ENCODE assay signal across 27 cellular contexts in the genomic region with DNA sequence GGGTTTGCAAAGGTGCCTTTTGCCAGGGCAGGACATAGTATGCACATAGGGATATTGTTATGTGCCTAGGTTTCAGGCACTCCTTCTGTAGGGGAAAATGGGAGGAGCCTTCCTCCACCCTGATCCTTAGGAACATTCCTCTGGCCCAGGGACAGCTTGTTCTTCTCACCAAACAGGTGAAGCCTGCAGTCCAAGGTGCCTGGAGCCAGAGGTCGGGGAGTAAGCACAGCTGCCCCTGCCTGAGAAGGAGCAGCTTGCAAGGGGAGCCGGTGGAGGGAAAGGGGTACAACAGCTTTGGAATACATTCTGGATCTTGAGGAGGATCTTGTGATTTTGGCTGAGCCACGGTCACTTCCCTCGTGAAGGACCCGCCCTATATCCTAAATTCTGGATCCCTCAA.
DNase-seq lines count a peak whose midpoint lies in the region; ATAC-seq, FAIRE-seq and TF ChIP-seq lines count a peak whose summit lies in the region.
"Had no signal": no experiment of that assay in that cellular context is flagged by ENCODE, and none has a peak within 500 bp of the region (broad histone marks: within the 10 kb centered on the region; RNA-seq: fewer than 3 reads in every experiment).

No MANE protein-coding gene starts in this region.

- no peak overlapping the region for H2BK12ac ChIP-seq in mesenchymal stem cell (ENCODE audit: low read length in 2 of 2)

- no peaks in the 10 kb centered on the region for H3K9me3 ChIP-seq in mesenchymal stem cell (ENCODE audit: control insufficient read depth, low read length)
- H3K9me3 ChIP-seq in small intestine (ENCODE audit: control insufficient read depth, low read depth): no peaks in the 10 kb centered on the region
- H3K9me3 ChIP-seq: Caco-2, HAP-1 had no signal

- H3K4me1 Mint-ChIP-seq in WTC11: peaks cover 75% of the 10 kb centered on the region
- H3K4me1 Mint-ChIP-seq: B cell had no signal

- 91% methylated on average over 2 of the region's 5 CpGs for WGBS in mesenchymal stem cell
- WGBS in small intestine, 3 donors: 60 to 76% (median 69%) methylated on average over 5 of the region's 5 CpGs

- no peak overlapping the region for H2BK5ac ChIP-seq in mesenchymal stem cell (ENCODE audit: low read depth, low read length, poor library complexity, severe bottlenecking)

- H3K9me3 Mint-ChIP-seq in WTC11: no peaks in the 10 kb centered on the region
- H3K9me3 Mint-ChIP-seq: CD8-positive, alpha-beta T cell; HFFc6 had no signal

- no peak overlapping the region for H2BK15ac ChIP-seq in mesenchymal stem cell (ENCODE audit: low read depth, poor library complexity, severe bottlenecking)

- no peak overlapping the region for H4K8ac ChIP-seq in mesenchymal stem cell (ENCODE audit: low read length)

- H3K27me3 ChIP-seq in mesenchymal stem cell (ENCODE audit: control insufficient read depth in 1 of 2, insufficient read depth in 1 of 2, low read length in 2 of 2): peaks cover 0 to 5% of the 10 kb centered on the region in 2 experiments
- no peaks in the 10 kb centered on the region for H3K27me3 ChIP-seq in small intestine (ENCODE audit: control insufficient read depth in 2 of 2, insufficient read depth in 2 of 2, low read length in 2 of 2)

- peak overlapping the region; percentile 39; the same call in 1 of the 2 replicates for H3K27ac Mint-ChIP-seq in WTC11
- H3K27ac Mint-ChIP-seq: B cell; CD8-positive, alpha-beta T cell; HFFc6 had no signal

- H2AK5ac ChIP-seq in mesenchymal stem cell (ENCODE audit: low read length, severe bottlenecking): no peak overlapping the region

- CTCF ChIA-PET in WTC11 (lab: Charles Lee): interaction anchor here (0.7 to 9.5 kb wide), 8 partner anchors 8 to 114 kb away, joined by 5 to 443 read pairs (median 44); no protein-coding TSS in a partner anchor

- no peaks in the 10 kb centered on the region for H3K27me3 Mint-ChIP-seq in WTC11 (ENCODE audit: low read depth)

- no peak overlapping the region for H3K14ac ChIP-seq in mesenchymal stem cell (ENCODE audit: low read length in 2 of 2)

- DNase-seq in HT-29 (ENCODE audit: low spot score): peak; percentile 15
- DNase-seq in WTC11 (ENCODE audit: low spot score): no peak
- DNase-seq in mesenchymal stem cell: no peak
- DNase-seq in small intestine: peak; percentile 92
- no peak for DNase-seq in hippocampal formation (lab: John Stamatoyannopoulos, UW)
- no peak for DNase-seq in NCI-H774 (lab: John Stamatoyannopoulos, UW)
- no peak for DNase-seq in stimulated activated naive CD8-positive, alpha-beta T cell treated with anti-CD3 and anti-CD28 coated beads, Interleukin-15, Interleukin-2, amounts not matched to agents 100 U/mL and 50 U/mL, for 24 hours
- DNase-seq: Caco-2; CD8-positive, alpha-beta T cell; GDM1; HFFc6; Karpas-422; MV-4-11; NCI-H1105; NCI-H1436 treated with DMSO at 0.1 percent for 48 hours; NCI-H2029; NCI-H446; NCI-H524 treated with DMSO at 0.1 percent for 48 hours; PC-9; RPMI8226; SHP77 had no signal

- no peak overlapping the region for H4K91ac ChIP-seq in mesenchymal stem cell (ENCODE audit: low read length)

- ATAC-seq in WTC11: peak; percentile 14
- ATAC-seq in GM18519 (IDR thresholded peaks at IDR 0.05; ENCODE audit: low FRiP score, unreplicated experiment): no peak
- no peak for ATAC-seq in stimulated activated naive CD8-positive, alpha-beta T cell treated with anti-CD3 and anti-CD28 coated beads, Interleukin-15, Interleukin-2, amounts not matched to agents 100 U/mL and 50 U/mL, for 24 hours
- ATAC-seq: CD8-positive, alpha-beta T cell; GM12878 had no signal

- no peak overlapping the region for H2BK120ac ChIP-seq in mesenchymal stem cell (ENCODE audit: low read depth, low read length)

- H3K36me3 ChIP-seq in mesenchymal stem cell (ENCODE audit: control insufficient read depth in 1 of 2, insufficient read depth in 2 of 2, low read depth in 1 of 2, low read length in 2 of 2) (peaks cover 49 to 61% of the 10 kb centered on the region in 2 experiments), small intestine (ENCODE audit: control insufficient read depth in 2 of 2, insufficient read depth in 2 of 2, low read length in 2 of 2) (no peaks in the 10 kb centered on the region)

- no peak for TF ChIP-seq CTCF in WTC11 (IDR thresholded peaks at IDR 0.05)

- peak overlapping the region; percentile 5 for H3K27ac ChIP-seq in mesenchymal stem cell (ENCODE audit: low read length, poor library complexity, severe bottlenecking)
- H3K27ac ChIP-seq in small intestine (ENCODE audit: low read depth in 1 of 2, low read length in 1 of 2): no peak overlapping the region
- H3K27ac ChIP-seq: C4-2B, HL-60, PC-9 had no signal

- H3K4me3 ChIP-seq in mesenchymal stem cell (ENCODE audit: insufficient read depth in 1 of 2, low read depth in 1 of 2, low read length in 2 of 2) (no peak overlapping the region), small intestine (ENCODE audit: low read depth in 1 of 2, low read length in 2 of 2) (no peak overlapping the region)
- H3K4me3 ChIP-seq: GM12878, HAP-1, PC-9 had no signal

- H3K36me3 Mint-ChIP-seq in WTC11: peaks cover 15% of the 10 kb centered on the region
- H3K36me3 Mint-ChIP-seq: CD8-positive, alpha-beta T cell had no signal

- H3K23ac ChIP-seq in mesenchymal stem cell (ENCODE audit: low read length in 2 of 2): peak overlapping the region in 1 of 2 experiments; percentile 54

- H3K4ac ChIP-seq in mesenchymal stem cell (ENCODE audit: low read depth in 1 of 2, low read length in 2 of 2): no peak overlapping the region

- no peak overlapping the region for H3K18ac ChIP-seq in mesenchymal stem cell (ENCODE audit: low read depth in 1 of 2, low read length in 2 of 2)

- POLR2A ChIA-PET in WTC11 (lab: Charles Lee): no interaction called here

- H3K4me2 ChIP-seq in mesenchymal stem cell (ENCODE audit: low read length, poor library complexity, severe bottlenecking): no peak overlapping the region
- H3K4me2 ChIP-seq: PC-9 had no signal

- H3K4me3 Mint-ChIP-seq in WTC11: no peak overlapping the region
- H3K4me3 Mint-ChIP-seq: B cell; CD8-positive, alpha-beta T cell; HFFc6 had no signal

- FAIRE-seq in small intestine (lab: Jason Lieb, UNC): no peak
- FAIRE-seq: GM12878 had no signal

- H3K9ac ChIP-seq in mesenchymal stem cell (ENCODE audit: low read length): no peak overlapping the region

- H3K79me1 ChIP-seq in mesenchymal stem cell (replicated peaks; ENCODE audit: low read length, poor library complexity, severe bottlenecking): peaks cover 20% of the 10 kb centered on the region

- no peak overlapping the region for H2AFZ ChIP-seq in mesenchymal stem cell (ENCODE audit: low read depth, low read length)
- H2AFZ ChIP-seq: PC-9 had no signal

- H3K4me1 ChIP-seq in mesenchymal stem cell (ENCODE audit: control insufficient read depth, insufficient read depth, low read depth, low read length): peaks cover 28% of the 10 kb centered on the region
- H3K4me1 ChIP-seq in small intestine (ENCODE audit: control insufficient read depth in 2 of 2, insufficient read depth in 1 of 2, low read depth in 1 of 2, low read length in 1 of 2): peaks cover 2 to 5% of the 10 kb centered on the region in 2 donors

TF ChIP-seq in WTC11, 78 proteins besides CTCF, POLR2A, EP300 and RAD21 (continues in another document):
- TF ChIP-seq MYBL2 (CRISPR knock-in tag; IDR thresholded peaks at IDR 0.05): no peak
- no peak for TF ChIP-seq ZNF512 (CRISPR knock-in tag; IDR thresholded peaks at IDR 0.05; ENCODE audit: borderline replicate concordance)
- TF ChIP-seq ZMAT4 (CRISPR knock-in tag; IDR thresholded peaks at IDR 0.05): no peak
- no peak for TF ChIP-seq ZNF671 (CRISPR knock-in tag; IDR thresholded peaks at IDR 0.05)
- no peak for TF ChIP-seq CREB1 (CRISPR knock-in tag; IDR thresholded peaks at IDR 0.05)
- TF ChIP-seq, protein P1, sequence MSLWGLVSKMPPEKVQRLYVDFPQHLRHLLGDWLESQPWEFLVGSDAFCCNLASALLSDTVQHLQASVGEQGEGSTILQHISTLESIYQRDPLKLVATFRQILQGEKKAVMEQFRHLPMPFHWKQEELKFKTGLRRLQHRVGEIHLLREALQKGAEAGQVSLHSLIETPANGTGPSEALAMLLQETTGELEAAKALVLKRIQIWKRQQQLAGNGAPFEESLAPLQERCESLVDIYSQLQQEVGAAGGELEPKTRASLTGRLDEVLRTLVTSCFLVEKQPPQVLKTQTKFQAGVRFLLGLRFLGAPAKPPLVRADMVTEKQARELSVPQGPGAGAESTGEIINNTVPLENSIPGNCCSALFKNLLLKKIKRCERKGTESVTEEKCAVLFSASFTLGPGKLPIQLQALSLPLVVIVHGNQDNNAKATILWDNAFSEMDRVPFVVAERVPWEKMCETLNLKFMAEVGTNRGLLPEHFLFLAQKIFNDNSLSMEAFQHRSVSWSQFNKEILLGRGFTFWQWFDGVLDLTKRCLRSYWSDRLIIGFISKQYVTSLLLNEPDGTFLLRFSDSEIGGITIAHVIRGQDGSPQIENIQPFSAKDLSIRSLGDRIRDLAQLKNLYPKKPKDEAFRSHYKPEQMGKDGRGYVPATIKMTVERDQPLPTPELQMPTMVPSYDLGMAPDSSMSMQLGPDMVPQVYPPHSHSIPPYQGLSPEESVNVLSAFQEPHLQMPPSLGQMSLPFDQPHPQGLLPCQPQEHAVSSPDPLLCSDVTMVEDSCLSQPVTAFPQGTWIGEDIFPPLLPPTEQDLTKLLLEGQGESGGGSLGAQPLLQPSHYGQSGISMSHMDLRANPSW (CRISPR knock-in tag; conservative IDR thresholded peaks at IDR 0.05; ENCODE audit: low read depth): no peak
- TF ChIP-seq KAT7 (CRISPR knock-in tag; IDR thresholded peaks at IDR 0.05; ENCODE audit: borderline replicate concordance): no peak

Comparison
In these comparisons a context has a peak if more than half of its experiments do, and no peak if none do; other contexts are left out.
1. DNase-seq: peak in HT-29 (single experiment) and small intestine (single experiment); none in WTC11 (single experiment), mesenchymal stem cell (single experiment), hippocampal formation (0 of 2), NCI-H774 (single experiment) and stimulated activated naive CD8-positive, alpha-beta T cell treated with anti-CD3 and anti-CD28 coated beads, Interleukin-15, Interleukin-2, amounts not matched to agents 100 U/mL and 50 U/mL, for 24 hours (single experiment).